In genomic region chr14:69424139-69424923, GRCh38 we compare ENCODE assay signal across 1 cellular context.
TF ChIP-seq lines count a peak whose summit lies in the region.

No MANE protein-coding gene starts in this region.

TF ChIP-seq in HepG2, 621 proteins besides CTCF, POLR2A, EP300 and RAD21 (continued from another document):
- TF ChIP-seq ARID5B (CRISPR knock-in tag; IDR thresholded peaks at IDR 0.05) = peak; percentile 55
- TF ChIP-seq NCOA5 (CRISPR knock-in tag; IDR thresholded peaks at IDR 0.05) = no peak
- no peak for TF ChIP-seq TBP (CRISPR knock-in tag; IDR thresholded peaks at IDR 0.05)
- TF ChIP-seq TGIF2 (CRISPR knock-in tag; IDR thresholded peaks at IDR 0.05) = no peak
